ENCODE assay signal across 2 cellular contexts in the genomic region with DNA sequence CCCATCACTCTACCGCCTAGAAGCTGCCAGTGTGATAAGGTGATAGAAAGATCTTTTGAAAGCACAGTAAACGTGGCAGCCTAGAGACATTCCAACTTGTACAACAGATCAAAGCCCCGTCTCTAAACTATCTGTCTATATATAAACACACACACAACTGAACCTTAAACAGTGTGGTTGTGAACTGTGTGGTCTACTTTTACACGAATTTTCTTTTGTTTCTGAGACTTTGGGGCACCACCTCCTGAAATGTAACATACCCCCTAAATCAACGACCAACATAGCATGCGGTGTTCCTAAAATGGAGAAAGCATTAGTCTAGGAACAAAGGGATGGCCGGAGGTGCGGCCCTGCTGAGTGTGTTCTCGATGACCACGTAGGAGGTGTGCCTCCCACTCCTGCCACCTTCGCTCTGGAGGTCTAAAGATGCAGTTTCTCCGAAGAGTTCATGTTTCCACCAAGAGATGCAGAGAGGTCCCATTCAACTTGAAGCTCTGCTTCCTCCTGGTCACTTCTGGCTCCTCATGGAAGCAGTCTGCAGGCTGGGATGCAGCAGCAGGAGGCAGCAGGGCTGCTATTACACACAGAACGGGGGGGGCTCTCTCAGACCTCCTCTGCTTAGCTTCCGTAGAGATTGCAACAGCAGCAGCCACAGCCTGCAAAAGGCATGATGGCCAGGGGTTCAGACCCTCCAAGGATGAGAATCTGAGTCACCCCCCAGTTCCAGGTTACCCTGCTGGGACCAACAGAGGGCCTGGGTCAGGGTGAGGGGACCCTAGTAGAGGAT.
TF ChIP-seq lines count a peak whose summit lies in the region.

No MANE protein-coding gene starts in this region.

TF ChIP-seq in HEK293, 187 proteins besides CTCF, POLR2A, EP300 and RAD21:
- TF ChIP-seq WT1 (tag by site-specific recombination; IDR thresholded peaks at IDR 0.05) (no peak), EGR2 (tag by site-specific recombination; IDR thresholded peaks at IDR 0.05; ENCODE audit: low read depth) (peak; percentile 27; the same call in 1 of the 2 replicates), ZFHX2 (tag by site-specific recombination; conservative IDR thresholded peaks at IDR 0.05) (peak; percentile 34; the same call in 1 of the 2 replicates)
- TF ChIP-seq, protein P1, sequence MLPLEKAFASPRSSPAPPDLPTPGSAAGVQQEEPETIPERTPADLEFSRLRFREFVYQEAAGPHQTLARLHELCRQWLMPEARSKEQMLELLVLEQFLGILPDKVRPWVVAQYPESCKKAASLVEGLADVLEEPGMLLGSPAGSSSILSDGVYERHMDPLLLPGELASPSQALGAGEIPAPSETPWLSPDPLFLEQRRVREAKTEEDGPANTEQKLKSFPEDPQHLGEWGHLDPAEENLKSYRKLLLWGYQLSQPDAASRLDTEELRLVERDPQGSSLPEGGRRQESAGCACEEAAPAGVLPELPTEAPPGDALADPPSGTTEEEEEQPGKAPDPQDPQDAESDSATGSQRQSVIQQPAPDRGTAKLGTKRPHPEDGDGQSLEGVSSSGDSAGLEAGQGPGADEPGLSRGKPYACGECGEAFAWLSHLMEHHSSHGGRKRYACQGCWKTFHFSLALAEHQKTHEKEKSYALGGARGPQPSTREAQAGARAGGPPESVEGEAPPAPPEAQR (tag by site-specific recombination; IDR thresholded peaks at IDR 0.05) = no peak
TF ChIP-seq in HEK293: peak in this region for 2.

TF ChIP-seq in K562, 482 proteins besides CTCF, POLR2A, EP300 and RAD21:
- no peak for TF ChIP-seq SMARCA4 (IDR thresholded peaks at IDR 0.05)
- no peak for TF ChIP-seq KLF16 (IDR thresholded peaks at IDR 0.05)
- no peak for TF ChIP-seq ZNF561 (CRISPR knock-in tag; conservative IDR thresholded peaks at IDR 0.05)
- TF ChIP-seq FOXK2 (conservative IDR thresholded peaks at IDR 0.05 in 1 of 2, IDR thresholded peaks at IDR 0.05 in 1 of 2; ENCODE audit: low read depth in 2 of 2) = no peak
- no peak for TF ChIP-seq MEF2D (tag; conservative IDR thresholded peaks at IDR 0.05; ENCODE audit: low read depth)
- peak in 1 of 2 experiments; percentile 34; a peak in 1 of 4 replicates for TF ChIP-seq RCOR1 (IDR thresholded peaks at IDR 0.05; ENCODE audit: borderline replicate concordance in 1 of 2, low read depth in 2 of 2, low read length in 2 of 2)
- TF ChIP-seq ZNF23 (CRISPR knock-in tag; IDR thresholded peaks at IDR 0.05) = no peak
- TF ChIP-seq CHD4 (IDR thresholded peaks at IDR 0.05; ENCODE audit: insufficient read depth, insufficient replicate concordance, low read depth, low read length, poor library complexity, severe bottlenecking) = no peak
- TF ChIP-seq, protein P2, sequence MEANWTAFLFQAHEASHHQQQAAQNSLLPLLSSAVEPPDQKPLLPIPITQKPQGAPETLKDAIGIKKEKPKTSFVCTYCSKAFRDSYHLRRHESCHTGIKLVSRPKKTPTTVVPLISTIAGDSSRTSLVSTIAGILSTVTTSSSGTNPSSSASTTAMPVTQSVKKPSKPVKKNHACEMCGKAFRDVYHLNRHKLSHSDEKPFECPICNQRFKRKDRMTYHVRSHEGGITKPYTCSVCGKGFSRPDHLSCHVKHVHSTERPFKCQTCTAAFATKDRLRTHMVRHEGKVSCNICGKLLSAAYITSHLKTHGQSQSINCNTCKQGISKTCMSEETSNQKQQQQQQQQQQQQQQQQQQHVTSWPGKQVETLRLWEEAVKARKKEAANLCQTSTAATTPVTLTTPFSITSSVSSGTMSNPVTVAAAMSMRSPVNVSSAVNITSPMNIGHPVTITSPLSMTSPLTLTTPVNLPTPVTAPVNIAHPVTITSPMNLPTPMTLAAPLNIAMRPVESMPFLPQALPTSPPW (CRISPR knock-in tag; IDR thresholded peaks at IDR 0.05) = peak; percentile 26; the same call in 1 of the 2 replicates
- TF ChIP-seq, protein P3, sequence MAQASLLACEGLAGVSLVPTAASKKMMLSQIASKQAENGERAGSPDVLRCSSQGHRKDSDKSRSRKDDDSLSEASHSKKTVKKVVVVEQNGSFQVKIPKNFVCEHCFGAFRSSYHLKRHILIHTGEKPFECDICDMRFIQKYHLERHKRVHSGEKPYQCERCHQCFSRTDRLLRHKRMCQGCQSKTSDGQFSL (CRISPR knock-in tag; IDR thresholded peaks at IDR 0.05) = 0 out of 2 replicates have a peak, but pooled peaks have one; percentile 53
- TF ChIP-seq, protein P3 (tag; IDR thresholded peaks at IDR 0.05) = no peak
- no peak for TF ChIP-seq EHMT2 (IDR thresholded peaks at IDR 0.05)
- no peak for TF ChIP-seq CC2D1A (IDR thresholded peaks at IDR 0.05)
- no peak for TF ChIP-seq ARID2 (IDR thresholded peaks at IDR 0.05)
- peak; percentile 36 for TF ChIP-seq CEBPB (tag; IDR thresholded peaks at IDR 0.05)
- TF ChIP-seq, protein P4, sequence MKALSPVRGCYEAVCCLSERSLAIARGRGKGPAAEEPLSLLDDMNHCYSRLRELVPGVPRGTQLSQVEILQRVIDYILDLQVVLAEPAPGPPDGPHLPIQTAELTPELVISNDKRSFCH (CRISPR knock-in tag; IDR thresholded peaks at IDR 0.05) = no peak
- TF ChIP-seq, protein P4 (tag; IDR thresholded peaks at IDR 0.05) = 0 out of 2 replicates have a peak, but pooled peaks have one; percentile 36
- TF ChIP-seq, protein P5, sequence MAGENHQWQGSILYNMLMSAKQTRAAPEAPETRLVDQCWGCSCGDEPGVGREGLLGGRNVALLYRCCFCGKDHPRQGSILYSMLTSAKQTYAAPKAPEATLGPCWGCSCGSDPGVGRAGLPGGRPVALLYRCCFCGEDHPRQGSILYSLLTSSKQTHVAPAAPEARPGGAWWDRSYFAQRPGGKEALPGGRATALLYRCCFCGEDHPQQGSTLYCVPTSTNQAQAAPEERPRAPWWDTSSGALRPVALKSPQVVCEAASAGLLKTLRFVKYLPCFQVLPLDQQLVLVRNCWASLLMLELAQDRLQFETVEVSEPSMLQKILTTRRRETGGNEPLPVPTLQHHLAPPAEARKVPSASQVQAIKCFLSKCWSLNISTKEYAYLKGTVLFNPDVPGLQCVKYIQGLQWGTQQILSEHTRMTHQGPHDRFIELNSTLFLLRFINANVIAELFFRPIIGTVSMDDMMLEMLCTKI (IDR thresholded peaks at IDR 0.05; ENCODE audit: partially characterized antibody) = no peak
